1 cellular context compared by ENCODE assay signal in genomic region chr12:51890135-51890464, GRCh38.
TF ChIP-seq lines count a peak whose summit lies in the region.

No MANE protein-coding gene starts in this region.

TF ChIP-seq in GM23338, 12 proteins besides CTCF, POLR2A, EP300 and RAD21 (continued from another document):
- TF ChIP-seq, protein P1, sequence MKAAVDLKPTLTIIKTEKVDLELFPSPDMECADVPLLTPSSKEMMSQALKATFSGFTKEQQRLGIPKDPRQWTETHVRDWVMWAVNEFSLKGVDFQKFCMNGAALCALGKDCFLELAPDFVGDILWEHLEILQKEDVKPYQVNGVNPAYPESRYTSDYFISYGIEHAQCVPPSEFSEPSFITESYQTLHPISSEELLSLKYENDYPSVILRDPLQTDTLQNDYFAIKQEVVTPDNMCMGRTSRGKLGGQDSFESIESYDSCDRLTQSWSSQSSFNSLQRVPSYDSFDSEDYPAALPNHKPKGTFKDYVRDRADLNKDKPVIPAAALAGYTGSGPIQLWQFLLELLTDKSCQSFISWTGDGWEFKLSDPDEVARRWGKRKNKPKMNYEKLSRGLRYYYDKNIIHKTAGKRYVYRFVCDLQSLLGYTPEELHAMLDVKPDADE (IDR thresholded peaks at IDR 0.05) = no peak
TF ChIP-seq in GM23338: peak in this region for 1.
